Comparison of ENCODE assay signal across 8 cellular contexts in the genomic region with DNA sequence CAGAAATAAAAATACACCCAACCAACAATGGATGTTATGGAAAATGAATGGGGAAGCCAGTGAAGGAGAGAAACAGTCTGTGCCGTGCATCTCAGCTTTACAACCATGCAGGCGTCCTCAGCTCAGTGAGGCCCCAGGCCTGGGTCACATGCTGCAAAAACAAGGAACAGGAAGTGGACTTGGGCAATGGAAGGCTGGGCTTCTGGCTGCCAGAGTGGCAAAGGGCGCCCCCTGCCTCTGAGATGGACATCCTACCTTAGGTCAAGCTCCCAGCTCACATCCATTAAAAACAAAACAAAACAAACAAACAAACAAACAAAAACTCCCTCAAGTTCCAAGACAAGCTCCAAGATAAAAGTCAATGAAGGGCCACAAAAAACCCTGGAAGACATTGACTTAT. TPM values are rescaled to one million over a fixed set of nuclear protein-coding genes. Genes with fewer than 3 reads are reported as not detected.
DNase-seq lines count a peak whose midpoint lies in the region; ATAC-seq and TF ChIP-seq lines count a peak whose summit lies in the region.

No MANE protein-coding gene starts in this region.

- 75 to 85% (median 82%) methylated on average over 3 of the region's 3 CpGs for WGBS in heart left ventricle, 4 donors
- 82% methylated on average over 3 of the region's 3 CpGs for WGBS in suprapubic skin

- TF ChIP-seq CTCF in HL-60 (IDR thresholded peaks at IDR 0.05; ENCODE audit: insufficient read depth, low read length) (peak; percentile 3), heart left ventricle (IDR thresholded peaks at IDR 0.05) (peak in 10 of 12 donors; percentile 17 to 49 (median 36)), suprapubic skin (IDR thresholded peaks at IDR 0.05) (no peak)

- TF ChIP-seq EP300 in suprapubic skin (IDR thresholded peaks at IDR 0.05): no peak

- TF ChIP-seq POLR2A in heart left ventricle (IDR thresholded peaks at IDR 0.05) (no peak), suprapubic skin (IDR thresholded peaks at IDR 0.05) (no peak)

- H3K36me3 ChIP-seq in heart left ventricle: peaks cover 0 to 98% (median 51%) of the 10 kb centered on the region in 9 donors
- peaks cover 52% of the 10 kb centered on the region for H3K36me3 ChIP-seq in suprapubic skin

- no peak overlapping the region for H3K4me3 ChIP-seq in HL-60 (replicated peaks; ENCODE audit: insufficient read depth, low read length)
- H3K4me3 ChIP-seq in heart left ventricle: no peak overlapping the region
- no peak overlapping the region for H3K4me3 ChIP-seq in suprapubic skin

- DNase-seq in activated CD4-positive, alpha-beta T cell treated with anti-CD3 and anti-CD28 coated beads for 48 hours: peak; percentile 52
- DNase-seq in activated CD4-positive, alpha-beta T cell treated with anti-CD3 and anti-CD28 coated beads, Interleukin-2, amount 50 U/mL, for 4 hours: no peak
- DNase-seq in HL-60 (ENCODE audit: low read depth in 1 of 2, low spot score in 1 of 2) (peak; percentile 23 to 84), UCSD-AML1 (lab: John Stamatoyannopoulos, UW; ENCODE audit: unreplicated experiment) (peak; percentile 51), heart left ventricle (peak in 3 of 5 donors; percentile 37 to 70 (median 47)), suprapubic skin (ENCODE audit: low spot score in 2 of 2) (no peak)
- peak; percentile 27 for DNase-seq in stimulated activated CD4-positive, alpha-beta T cell treated with anti-CD3 and anti-CD28 coated beads, Interleukin-4, amount 100 ng/mL, for 24 hours

- intact Hi-C loops in heart left ventricle (cut with DNase I): loop anchor here in 1 of 10 donors (5.0 kb wide), 1 partner anchor 157 kb away; no protein-coding TSS in a partner anchor

- H3K4me1 ChIP-seq in heart left ventricle (peaks cover 0 to 2% (median 0%) of the 10 kb centered on the region in 12 donors), suprapubic skin (no peaks in the 10 kb centered on the region)

- H3K27ac ChIP-seq in HL-60 (replicated peaks) (peak overlapping the region; percentile 26; the same call in 1 of the 2 replicates), heart left ventricle (no peak overlapping the region), suprapubic skin (no peak overlapping the region)

- ATAC-seq in heart left ventricle: peak; percentile 28 to 63 (median 40)
- no peak for ATAC-seq in GM18502 (IDR thresholded peaks at IDR 0.05; ENCODE audit: poor library complexity, unreplicated experiment)

- H3K9me3 ChIP-seq in heart left ventricle (no peaks in the 10 kb centered on the region), suprapubic skin (no peaks in the 10 kb centered on the region)

- no peaks in the 10 kb centered on the region for H3K27me3 ChIP-seq in HL-60 (ENCODE audit: insufficient read depth, poor library complexity, severe bottlenecking)
- H3K27me3 ChIP-seq in heart left ventricle: no peaks in the 10 kb centered on the region
- no peaks in the 10 kb centered on the region for H3K27me3 ChIP-seq in suprapubic skin

RNA-seq across cellular contexts. Expression of a gene that starts 54.7 kb away (rescaled TPM):
- total RNA-seq in heart left ventricle (1 to 10 TPM; 2.8 to 8.2 (median 5.0) TPM), suprapubic skin (10 to 100 TPM; 10.8 to 32.0 (median 15.7) TPM)
- polyA plus RNA-seq in heart left ventricle: 1 to 10 TPM; 2.8 to 3.0 TPM

Comparison
In these comparisons a context has a peak if more than half of its experiments do, and no peak if none do; other contexts are left out.
1. DNase-seq: peak in activated CD4-positive, alpha-beta T cell treated with anti-CD3 and anti-CD28 coated beads for 48 hours (single experiment), HL-60 (2 of 2), UCSD-AML1 (single experiment), heart left ventricle (3 of 5) and stimulated activated CD4-positive, alpha-beta T cell treated with anti-CD3 and anti-CD28 coated beads, Interleukin-4, amount 100 ng/mL, for 24 hours (single experiment); none in activated CD4-positive, alpha-beta T cell treated with anti-CD3 and anti-CD28 coated beads, Interleukin-2, amount 50 U/mL, for 4 hours (0 of 2) and suprapubic skin (0 of 2).
2. CTCF ChIP-seq: peak in HL-60 (single experiment) and heart left ventricle (10 of 12); none in suprapubic skin (0 of 2).